ENCODE assay signal across 11 cellular contexts in genomic region chr5:124740991-124741583, GRCh38. TPM values are rescaled to one million over a fixed set of nuclear protein-coding genes. Genes with fewer than 3 reads are reported as not detected.
DNase-seq lines count a peak whose midpoint lies in the region; ATAC-seq and FAIRE-seq lines count a peak whose summit lies in the region.
"Had no signal": no experiment of that assay in that cellular context is flagged by ENCODE, and none has a peak within 500 bp of the region (broad histone marks: within the 10 kb centered on the region; RNA-seq: fewer than 3 reads in every experiment).

No MANE protein-coding gene starts in this region.

- H2AFZ ChIP-seq in neuron (ENCODE audit: low read depth, low read length) = no peak overlapping the region

- FAIRE-seq in endometrium (lab: Jason Lieb, UNC) = peak; percentile 94
- FAIRE-seq: colon had no signal

- peak overlapping the region; percentile 64 for H3K4me3 ChIP-seq in neuron (ENCODE audit: low read length)
- H3K4me3 ChIP-seq: mucosa of descending colon had no signal

- H3K9me3 ChIP-seq in neuron (ENCODE audit: low read length) = no peaks in the 10 kb centered on the region
- H3K9me3 ChIP-seq: mucosa of descending colon had no signal

- H3K36me3 ChIP-seq in neuron (ENCODE audit: insufficient read depth, low read length) = peaks cover 7% of the 10 kb centered on the region

- H3K27me3 ChIP-seq in neuron (ENCODE audit: insufficient read depth, low read length) = no peaks in the 10 kb centered on the region

- H3K4me1 ChIP-seq in neuron (ENCODE audit: insufficient read depth, low read length) = peaks cover 59% of the 10 kb centered on the region

- ATAC-seq in GM19324 (IDR thresholded peaks at IDR 0.05; ENCODE audit: low FRiP score, unreplicated experiment) = no peak
- no peak for ATAC-seq in Right ventricle myocardium inferior
- ATAC-seq: mucosa of descending colon had no signal

- intact Hi-C loops in Right ventricle myocardium inferior (cut with DNase I) = loop anchor here (10.0 kb wide), 1 partner anchor 206 kb away; no protein-coding TSS in a partner anchor

- DNase-seq in EL = peak; percentile 68
- DNase-seq in NCI-H748 (lab: John Stamatoyannopoulos, UW; ENCODE audit: unreplicated experiment) = peak; percentile 54
- no peak for DNase-seq in stimulated activated CD4-positive, alpha-beta T cell treated with anti-CD3 and anti-CD28 coated beads, Interleukin-1b, Interleukin-23, amount 100 ng/mL, for 48 hours
- no peak for DNase-seq in anterior cingulate cortex (lab: John Stamatoyannopoulos, UW)
- DNase-seq in Right ventricle myocardium inferior (ENCODE audit: missing footprints) = no peak
- DNase-seq: NCI-H510A treated with DMSO at 0.1 percent for 48 hours had no signal

RNA-seq across cellular contexts. Expression of gene ZNF608, which starts 5.4 kb away (rescaled TPM):
- total RNA-seq in Right ventricle myocardium inferior = 9.3 TPM

Comparison
In these comparisons a context has a peak if more than half of its experiments do, and no peak if none do; other contexts are left out.
1. DNase-seq: peak in EL (single experiment) and NCI-H748 (single experiment); none in stimulated activated CD4-positive, alpha-beta T cell treated with anti-CD3 and anti-CD28 coated beads, Interleukin-1b, Interleukin-23, amount 100 ng/mL, for 48 hours (single experiment), anterior cingulate cortex (0 of 58) and Right ventricle myocardium inferior (single experiment).